In the genomic region with DNA sequence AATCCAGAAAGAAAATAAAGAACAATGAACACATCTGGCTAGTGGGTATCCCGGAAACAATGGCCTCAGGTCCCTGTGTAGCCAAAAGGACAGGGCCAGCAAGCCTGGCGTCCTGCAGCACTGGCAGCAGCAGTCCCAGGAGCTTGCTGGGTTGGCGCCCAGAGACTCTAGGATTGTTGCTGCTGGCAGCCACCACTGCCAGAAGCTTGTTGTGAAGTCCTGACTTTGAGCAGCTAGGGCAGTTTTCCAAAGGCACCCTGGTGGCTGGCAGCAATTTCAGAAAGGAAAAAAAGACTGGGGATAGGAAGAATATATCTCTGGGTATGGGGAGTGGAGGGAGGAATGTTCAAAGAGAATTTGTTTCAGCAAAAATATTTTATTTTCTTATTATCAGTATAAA, we compare ENCODE assay signal across 2 cellular contexts.
A peak's percentile ranks its signal among the peaks of the same experiment; 100 is the strongest.
TF ChIP-seq lines count a peak whose summit lies in the region.

No MANE protein-coding gene starts in this region.

TF ChIP-seq in liver, 16 proteins besides CTCF, POLR2A, EP300 and RAD21 (continued from another document):
- TF ChIP-seq ZBTB33 (IDR thresholded peaks at IDR 0.05): no peak
- TF ChIP-seq REST (IDR thresholded peaks at IDR 0.05): no peak
- peak; percentile 26 for TF ChIP-seq SP1 (IDR thresholded peaks at IDR 0.05)
- no peak for TF ChIP-seq HNF4G (IDR thresholded peaks at IDR 0.05)
- TF ChIP-seq FOXA2 (IDR thresholded peaks at IDR 0.05): no peak
- TF ChIP-seq, protein P1, sequence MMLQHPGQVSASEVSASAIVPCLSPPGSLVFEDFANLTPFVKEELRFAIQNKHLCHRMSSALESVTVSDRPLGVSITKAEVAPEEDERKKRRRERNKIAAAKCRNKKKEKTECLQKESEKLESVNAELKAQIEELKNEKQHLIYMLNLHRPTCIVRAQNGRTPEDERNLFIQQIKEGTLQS (IDR thresholded peaks at IDR 0.05): no peak
- no peak for TF ChIP-seq TAF1 (conservative IDR thresholded peaks at IDR 0.05)
- no peak for TF ChIP-seq FOXA1 (IDR thresholded peaks at IDR 0.05)
- TF ChIP-seq EGR1 (IDR thresholded peaks at IDR 0.05; ENCODE audit: low read depth in 2 of 2): no peak
- TF ChIP-seq, protein P2, sequence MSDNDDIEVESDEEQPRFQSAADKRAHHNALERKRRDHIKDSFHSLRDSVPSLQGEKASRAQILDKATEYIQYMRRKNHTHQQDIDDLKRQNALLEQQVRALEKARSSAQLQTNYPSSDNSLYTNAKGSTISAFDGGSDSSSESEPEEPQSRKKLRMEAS (IDR thresholded peaks at IDR 0.05): peak; percentile 48
- peak in 1 of 2 donors; percentile 21 for TF ChIP-seq GABPA (IDR thresholded peaks at IDR 0.05 in 1 of 2, conservative IDR thresholded peaks at IDR 0.05 in 1 of 2)
- TF ChIP-seq NR2F2 (IDR thresholded peaks at IDR 0.05): no peak
- TF ChIP-seq YY1 (IDR thresholded peaks at IDR 0.05): peak; percentile 37
- TF ChIP-seq RXRA (IDR thresholded peaks at IDR 0.05): peak; percentile 10 to 43

TF ChIP-seq in HepG2, 621 proteins besides CTCF, POLR2A, EP300 and RAD21 (continued from another document):
- TF ChIP-seq ZBTB43 (CRISPR knock-in tag; conservative IDR thresholded peaks at IDR 0.05): no peak
- TF ChIP-seq, protein P3, sequence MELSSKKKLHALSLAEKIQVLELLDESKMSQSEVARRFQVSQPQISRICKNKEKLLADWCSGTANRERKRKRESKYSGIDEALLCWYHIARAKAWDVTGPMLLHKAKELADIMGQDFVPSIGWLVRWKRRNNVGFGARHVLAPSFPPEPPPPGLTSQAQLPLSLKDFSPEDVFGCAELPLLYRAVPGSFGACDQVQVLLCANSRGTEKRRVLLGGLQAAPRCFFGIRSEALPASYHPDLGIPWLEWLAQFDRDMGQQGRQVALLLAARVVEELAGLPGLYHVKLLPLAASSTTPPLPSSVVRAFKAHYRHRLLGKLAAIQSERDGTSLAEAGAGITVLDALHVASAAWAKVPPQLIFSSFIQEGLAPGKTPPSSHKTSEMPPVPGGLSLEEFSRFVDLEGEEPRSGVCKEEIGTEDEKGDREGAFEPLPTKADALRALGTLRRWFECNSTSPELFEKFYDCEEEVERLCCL (CRISPR knock-in tag; IDR thresholded peaks at IDR 0.05; ENCODE audit: borderline replicate concordance): no peak
- no peak for TF ChIP-seq ZBTB7B (CRISPR knock-in tag; IDR thresholded peaks at IDR 0.05)
- TF ChIP-seq KLF6 (CRISPR knock-in tag; IDR thresholded peaks at IDR 0.05): no peak
- TF ChIP-seq CBFB (CRISPR knock-in tag; IDR thresholded peaks at IDR 0.05): no peak
- no peak for TF ChIP-seq ZFP36L1 (CRISPR knock-in tag; IDR thresholded peaks at IDR 0.05)
